In the genomic region with DNA sequence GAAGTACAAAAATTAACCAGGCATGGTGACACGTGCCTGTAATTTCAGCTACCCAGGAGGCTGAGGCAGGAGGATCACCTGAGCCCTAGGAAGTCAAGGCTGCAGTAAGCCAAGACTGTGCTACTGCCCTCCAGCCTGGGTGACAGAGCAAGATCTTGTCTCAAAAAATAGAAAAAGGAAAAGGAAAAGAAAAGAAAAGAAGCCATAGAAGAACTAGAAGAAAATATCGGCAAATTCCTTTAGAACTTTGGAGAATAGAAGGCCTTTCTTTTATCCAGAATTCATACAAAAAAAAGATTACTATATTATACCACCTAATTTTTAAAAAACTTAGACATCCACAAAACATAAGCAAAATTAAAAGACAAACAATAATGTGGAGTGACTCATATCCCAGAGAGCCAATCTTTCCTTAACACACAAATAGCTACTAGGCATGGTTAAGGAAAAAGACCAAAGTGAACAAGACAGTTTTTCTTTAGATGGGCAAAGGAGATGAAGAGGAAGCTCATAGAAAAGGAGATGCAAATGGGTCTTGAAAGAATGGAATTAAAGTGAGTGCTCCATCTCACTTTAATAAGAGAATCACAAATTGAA, we compare ENCODE assay signal across 17 cellular contexts.
DNase-seq lines count a peak whose midpoint lies in the region; ATAC-seq and TF ChIP-seq lines count a peak whose summit lies in the region.
"Had no signal": no experiment of that assay in that cellular context is flagged by ENCODE, and none has a peak within 500 bp of the region (broad histone marks: within the 10 kb centered on the region; RNA-seq: fewer than 3 reads in every experiment).

No MANE protein-coding gene starts in this region.

- no peaks in the 10 kb centered on the region for H3K4me1 Mint-ChIP-seq in central memory CD8-positive, alpha-beta T cell
- H3K4me1 Mint-ChIP-seq in nephron, result peaks cover 50% of the 10 kb centered on the region

- no peaks in the 10 kb centered on the region for H3K27me3 Mint-ChIP-seq in central memory CD8-positive, alpha-beta T cell
- peaks cover 4% of the 10 kb centered on the region for H3K27me3 Mint-ChIP-seq in nephron (ENCODE audit: low read depth)

- H3K79me2 ChIP-seq in OCI-LY7 (ENCODE audit: insufficient read depth, low read depth, low read length), result no peaks in the 10 kb centered on the region

- no peak overlapping the region for H3K4me3 ChIP-seq in OCI-LY7 (ENCODE audit: low read depth, low read length, poor library complexity, severe bottlenecking)
- H3K4me3 ChIP-seq: BLaER1 had no signal

- peaks cover 8% of the 10 kb centered on the region for H3K4me1 ChIP-seq in OCI-LY7 (ENCODE audit: insufficient read depth, low read length, poor library complexity, severe bottlenecking)

- H3K36me3 ChIP-seq in OCI-LY7 (ENCODE audit: insufficient read depth, low read length), result no peaks in the 10 kb centered on the region
- H3K36me3 ChIP-seq: BLaER1 had no signal

- H3K4me2 ChIP-seq in OCI-LY7 (ENCODE audit: low read length), result no peak overlapping the region
- H3K4me2 ChIP-seq: BLaER1 had no signal

- POLR2A ChIA-PET in OCI-LY7 (lab: Charles Lee), result interaction anchor here (0.6 to 1.3 kb wide), 3 partner anchors 97 to 1335 kb away, joined by 3 to 4 read pairs (median 3); no protein-coding TSS in a partner anchor

- BruUV-seq in OCI-LY7 (replicated peaks; lab: Mats Ljungman, UMichigan), result no TSS peak

- H3K9me3 ChIP-seq in OCI-LY7 (ENCODE audit: low read length), result no peaks in the 10 kb centered on the region

- no peak for ATAC-seq in central memory CD8-positive, alpha-beta T cell (replicated peaks; ENCODE audit: extremely low read depth, poor library complexity, severe bottlenecking)
- ATAC-seq in GM19452 (IDR thresholded peaks at IDR 0.05; ENCODE audit: unreplicated experiment) (no peak), HG02884 (IDR thresholded peaks at IDR 0.05; ENCODE audit: unreplicated experiment) (no peak)
- ATAC-seq: CD8-positive, alpha-beta T cell had no signal

- DNase-seq in OCI-LY7 (ENCODE audit: low spot score), result no peak
- no peak for DNase-seq in central memory CD8-positive, alpha-beta T cell (ENCODE audit: low spot score in 2 of 2)
- DNase-seq in HuH-7 (ENCODE audit: low spot score), result no peak
- DNase-seq: CD8-positive, alpha-beta T cell; KG1; MV-4-11; NCI-H1694 treated with DMSO at 0.1 percent for 48 hours; NCI-H2107; NCI-H510A; NCI-H748 treated with DMSO at 0.1 percent for 48 hours; OCI-M1 had no signal

- H3K9me2 ChIP-seq in OCI-LY7 (ENCODE audit: insufficient read depth, low read length), result no peaks in the 10 kb centered on the region

- CTCF ChIA-PET in OCI-LY7 (lab: Charles Lee; ENCODE audit: unreplicated experiment), result no interaction called here

- H3K36me3 Mint-ChIP-seq in central memory CD8-positive, alpha-beta T cell (ENCODE audit: insufficient read depth), result no peaks in the 10 kb centered on the region
- no peaks in the 10 kb centered on the region for H3K36me3 Mint-ChIP-seq in nephron (ENCODE audit: low read depth)
- H3K36me3 Mint-ChIP-seq: CD8-positive, alpha-beta T cell had no signal

- peak overlapping the region; percentile 36 for H3K27ac Mint-ChIP-seq in central memory CD8-positive, alpha-beta T cell (ENCODE audit: low read depth)
- H3K27ac Mint-ChIP-seq in nephron, result peak overlapping the region in 2 of 3 experiments; percentile 93 to 96
- H3K27ac Mint-ChIP-seq: CD8-positive, alpha-beta T cell had no signal

- H3K27ac ChIP-seq in 22Rv1 (peak overlapping the region; percentile 73), OCI-LY7 (ENCODE audit: low read depth, low read length, poor library complexity, severe bottlenecking) (no peak overlapping the region)
- H3K27ac ChIP-seq: BLaER1, RWPE1 had no signal

- H3K4me3 Mint-ChIP-seq in central memory CD8-positive, alpha-beta T cell, result no peak overlapping the region
- H3K4me3 Mint-ChIP-seq in nephron, result no peak overlapping the region
- H3K4me3 Mint-ChIP-seq: CD8-positive, alpha-beta T cell had no signal

- intact Hi-C loops in OCI-LY7 (cut with micrococcal nuclease; ENCODE audit: unreplicated experiment), result no loop called here

- H2AFZ ChIP-seq in OCI-LY7 (ENCODE audit: low read length), result peak overlapping the region; percentile 34; the same call in 1 of the 2 replicates

- H3K9me3 Mint-ChIP-seq in central memory CD8-positive, alpha-beta T cell, result no peaks in the 10 kb centered on the region
- H3K9me3 Mint-ChIP-seq in nephron, result peaks cover 3% of the 10 kb centered on the region

- no peak for TF ChIP-seq CTCF in 22Rv1 (IDR thresholded peaks at IDR 0.05)
- TF ChIP-seq CTCF in OCI-LY7 (conservative IDR thresholded peaks at IDR 0.05; ENCODE audit: low read length), result no peak
- no peak for TF ChIP-seq CTCF in nephron (IDR thresholded peaks at IDR 0.05; ENCODE audit: unreplicated experiment in 3 of 3)

- no peaks in the 10 kb centered on the region for H4K20me1 ChIP-seq in OCI-LY7 (ENCODE audit: insufficient read depth, low read length)
- H4K20me1 ChIP-seq: BLaER1 had no signal
